Comparison of ENCODE assay signal across 13 cellular contexts in the genomic region with DNA sequence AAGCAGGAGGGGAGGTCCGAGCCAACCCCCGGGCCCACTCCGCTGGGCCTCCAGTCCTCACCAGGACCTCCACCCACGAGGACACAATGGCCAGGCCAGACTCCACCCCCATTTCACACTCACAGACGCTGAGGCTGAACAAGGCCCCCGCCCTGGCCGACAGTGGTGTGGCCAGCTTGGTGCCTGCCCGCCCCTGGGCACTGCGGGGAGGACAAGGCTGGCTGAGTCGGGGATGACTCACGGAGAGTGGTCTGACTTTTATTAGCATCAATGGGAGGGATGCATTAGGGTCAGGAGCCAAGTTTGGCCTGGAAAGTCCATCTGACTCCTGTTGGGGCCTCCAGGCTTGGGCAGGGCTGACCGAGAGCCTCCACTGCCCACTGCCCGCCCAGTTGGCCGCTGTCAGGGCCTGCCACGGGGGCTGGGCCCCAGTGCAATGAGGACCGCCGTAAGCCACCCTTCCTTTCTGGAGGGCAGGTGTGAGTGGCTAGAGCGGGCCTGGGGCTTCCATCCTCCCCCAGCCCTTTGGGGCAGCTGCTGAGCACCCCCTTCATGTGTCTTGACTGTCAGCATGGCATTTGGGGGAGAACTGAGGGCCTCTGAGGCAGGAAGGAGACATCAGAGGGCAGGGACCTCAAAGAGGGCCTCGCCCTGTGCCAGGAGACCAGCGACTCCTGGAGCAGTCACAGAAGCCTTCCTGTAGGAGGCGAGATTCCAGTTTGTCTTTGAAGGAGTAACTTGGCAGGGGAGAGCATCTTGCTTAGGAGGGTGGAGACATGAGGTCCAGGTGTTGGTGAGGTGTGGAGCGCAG. TPM values are rescaled to one million over a fixed set of nuclear protein-coding genes. Genes with fewer than 3 reads are reported as not detected.
A peak's percentile ranks its signal among the peaks of the same experiment; 100 is the strongest.
DNase-seq lines count a peak whose midpoint lies in the region; ATAC-seq, FAIRE-seq and TF ChIP-seq lines count a peak whose summit lies in the region.
"Had no signal": no experiment of that assay in that cellular context is flagged by ENCODE, and none has a peak within 500 bp of the region (broad histone marks: within the 10 kb centered on the region; RNA-seq: fewer than 3 reads in every experiment).

No MANE protein-coding gene starts in this region.

- H3K27ac ChIP-seq in K562 (ENCODE audit: extremely low read depth, low read depth, low read length) (no peak overlapping the region), aorta (ENCODE audit: low read depth in 1 of 2, low read length in 2 of 2) (no peak overlapping the region)
- H3K27ac ChIP-seq: BLaER1 treated with 17β-estradiol and CSF1 and Interleukin-3, amounts not matched to agents 10 nM and 100 nM had no signal

- no peak overlapping the region for H2AFZ ChIP-seq in K562 (ENCODE audit: low read depth, low read length)

- ATAC-seq in natural killer cell treated with Interleukin-12 subunit alpha and Interleukin-12 subunit beta and Interleukin-15 and Interleukin-18, amount 100 ng/mL, for 72 hours, result no peak
- ATAC-seq in natural killer cell (no peak), K562 (no peak; the same call in 2 of the 3 replicates), aorta (ENCODE audit: low FRiP score) (peak; percentile 29), HG03097 (IDR thresholded peaks at IDR 0.05; ENCODE audit: low FRiP score, unreplicated experiment) (no peak)
- ATAC-seq: mucosa of descending colon had no signal

- H3K9me1 ChIP-seq in K562 (ENCODE audit: control insufficient read depth, insufficient read depth, low read length), result no peaks in the 10 kb centered on the region

- intact Hi-C loops in natural killer cell (cut with micrococcal nuclease) (no loop called here), K562 (cut with micrococcal nuclease) (no loop called here), aorta (cut with DNase I) (no loop called here)

- no peaks in the 10 kb centered on the region for H3K36me3 Mint-ChIP-seq in natural killer cell treated with Interleukin-12 subunit alpha and Interleukin-12 subunit beta and Interleukin-15 and Interleukin-18, amount 100 ng/mL, for 72 hours
- no peaks in the 10 kb centered on the region for H3K36me3 Mint-ChIP-seq in natural killer cell

- in situ Hi-C loops in K562 (cut with MboI), result loop anchor here (5.0 kb wide), 1 partner anchor 105 kb away; no protein-coding TSS in a partner anchor

- no peaks in the 10 kb centered on the region for H3K79me2 ChIP-seq in K562 (ENCODE audit: control insufficient read depth, insufficient read depth, low read length)

- 44% methylated on average over 17 of the region's 22 CpGs for WGBS in K562 (ENCODE audit: insufficient coverage, low coverage, missing lambda C conversion rate)
- WGBS in aorta, 2 donors, result 68 to 71% methylated on average over 22 of the region's 22 CpGs

- TF ChIP-seq CTCF in natural killer cell (IDR thresholded peaks at IDR 0.05) (no peak), K562 (IDR thresholded peaks at IDR 0.05 in 2 of 3, conservative IDR thresholded peaks at IDR 0.05 in 1 of 3; ENCODE audit: insufficient read depth in 2 of 3, low read depth in 1 of 3, low read length in 3 of 3) (peak in 2 of 3 experiments; percentile 16 to 34; a peak in 2 of 6 replicates)

- TF ChIP-seq RAD21 in K562 (CRISPR knock-in tag; conservative IDR thresholded peaks at IDR 0.05 in 1 of 2, IDR thresholded peaks at IDR 0.05 in 1 of 2), result no peak

- H3K27ac Mint-ChIP-seq in natural killer cell treated with Interleukin-12 subunit alpha and Interleukin-12 subunit beta and Interleukin-15 and Interleukin-18, amount 100 ng/mL, for 72 hours, result no peak overlapping the region
- peak overlapping the region in 1 of 2 donors; percentile 82 for H3K27ac Mint-ChIP-seq in natural killer cell
- H3K27ac Mint-ChIP-seq: T-helper 2 cell treated with Interferon-gamma antibody and Interleukin-4, amounts not matched to agents 5 μg/mL and 100 μg/mL, for 36 hours had no signal

- DNase-seq in natural killer cell treated with Interleukin-12 subunit alpha and Interleukin-12 subunit beta and Interleukin-15 and Interleukin-18, amount 100 ng/mL, for 72 hours (ENCODE audit: low spot score), result peak; percentile 44
- DNase-seq in natural killer cell (no peak), K562 (ENCODE audit: extremely low read depth in 1 of 4, low spot score in 3 of 4) (no peak), iPS-NIHi7 (ENCODE audit: extremely low spot score) (peak; percentile 48), aorta (peak; percentile 79 to 84), HuH-7 (ENCODE audit: low spot score) (no peak), NCI-H187 (lab: John Stamatoyannopoulos, UW) (no peak)
- DNase-seq: activated effector memory CD4-positive, alpha-beta T cell treated with Interleukin-2 at 50 U/mL for 16 hours had no signal

- H3K27me3 Mint-ChIP-seq in natural killer cell treated with Interleukin-12 subunit alpha and Interleukin-12 subunit beta and Interleukin-15 and Interleukin-18, amount 100 ng/mL, for 72 hours, result no peaks in the 10 kb centered on the region
- H3K27me3 Mint-ChIP-seq in natural killer cell (ENCODE audit: low read depth in 2 of 2), result no peaks in the 10 kb centered on the region

- H3K27me3 ChIP-seq in K562 (ENCODE audit: control insufficient read depth in 2 of 2, insufficient read depth in 2 of 2, low read length in 2 of 2) (peaks cover 0 to 20% of the 10 kb centered on the region in 2 experiments; a peak in 3 of 5 replicates), aorta (ENCODE audit: control insufficient read depth in 1 of 2, insufficient read depth in 2 of 2, low read length in 1 of 2) (no peaks in the 10 kb centered on the region)

- no peak overlapping the region for H3K4me2 ChIP-seq in K562 (ENCODE audit: insufficient read depth, low read length)

- H4K20me1 ChIP-seq in K562 (replicated peaks; ENCODE audit: control insufficient read depth, insufficient read depth, low read length), result peaks cover 10% of the 10 kb centered on the region; the same call in 1 of the 2 replicates

- no TSS peak for BruUV-seq in K562 (replicated peaks; lab: Mats Ljungman, UMichigan)

- peaks cover 7 to 10% of the 10 kb centered on the region in 2 donors for H3K4me1 Mint-ChIP-seq in natural killer cell treated with Interleukin-12 subunit alpha and Interleukin-12 subunit beta and Interleukin-15 and Interleukin-18, amount 100 ng/mL, for 72 hours (ENCODE audit: low read depth in 2 of 2)
- H3K4me1 Mint-ChIP-seq in natural killer cell, result peaks cover 7 to 49% of the 10 kb centered on the region in 2 donors

- CTCF ChIA-PET in K562 (lab: Yijun Ruan, JAX; ENCODE audit: low intra/inter-chr PET ratio), result interaction anchor here (1.1 kb wide), 1 partner anchor 108 kb away, joined by 3 read pairs; no protein-coding TSS in a partner anchor

- no peak for FAIRE-seq in K562 (lab: Jason Lieb, UNC)

- H3K9me3 Mint-ChIP-seq in natural killer cell treated with Interleukin-12 subunit alpha and Interleukin-12 subunit beta and Interleukin-15 and Interleukin-18, amount 100 ng/mL, for 72 hours, result no peaks in the 10 kb centered on the region
- no peaks in the 10 kb centered on the region for H3K9me3 Mint-ChIP-seq in natural killer cell
- H3K9me3 Mint-ChIP-seq: T-helper 2 cell treated with Interferon-gamma antibody and Interleukin-4, amounts not matched to agents 5 μg/mL and 100 μg/mL, for 36 hours had no signal

- no peak for TF ChIP-seq POLR2A in K562 (conservative IDR thresholded peaks at IDR 0.05)

- H3K9ac ChIP-seq in K562 (ENCODE audit: insufficient read depth in 1 of 2, low read depth in 2 of 2, low read length in 2 of 2), result peak overlapping the region in 1 of 2 experiments; percentile 13; a peak in 2 of 4 replicates

- H3K9me3 ChIP-seq in K562 (replicated peaks; ENCODE audit: control insufficient read depth, insufficient read depth, low read depth, low read length) (no peaks in the 10 kb centered on the region), aorta (ENCODE audit: control insufficient read depth, low read length) (peaks cover under 1% of the 10 kb centered on the region)
- H3K9me3 ChIP-seq: mucosa of descending colon had no signal

- no peak for TF ChIP-seq EP300 in K562 (IDR thresholded peaks at IDR 0.05; ENCODE audit: low read length)

- H3K36me3 ChIP-seq in K562 (ENCODE audit: control insufficient read depth, insufficient read depth, low read length) (no peaks in the 10 kb centered on the region), aorta (ENCODE audit: control insufficient read depth in 1 of 2, insufficient read depth in 2 of 2, low read length in 1 of 2) (no peaks in the 10 kb centered on the region)
- H3K36me3 ChIP-seq: BLaER1 treated with 17β-estradiol and CSF1 and Interleukin-3, amounts not matched to agents 10 nM and 100 nM had no signal

- H3K4me3 ChIP-seq in K562, result no peak overlapping the region
- H3K4me3 ChIP-seq in aorta (ENCODE audit: low read length in 2 of 2), result no peak overlapping the region
- H3K4me3 ChIP-seq: BLaER1 treated with 17β-estradiol and CSF1 and Interleukin-3, amounts not matched to agents 10 nM and 100 nM; mucosa of descending colon had no signal

- no peak overlapping the region for H3K4me3 Mint-ChIP-seq in natural killer cell treated with Interleukin-12 subunit alpha and Interleukin-12 subunit beta and Interleukin-15 and Interleukin-18, amount 100 ng/mL, for 72 hours
- H3K4me3 Mint-ChIP-seq in natural killer cell, result no peak overlapping the region
- H3K4me3 Mint-ChIP-seq: T-helper 2 cell treated with Interferon-gamma antibody and Interleukin-4, amounts not matched to agents 5 μg/mL and 100 μg/mL, for 36 hours had no signal

- POLR2A ChIA-PET in K562 (lab: Yijun Ruan, JAX), result interaction anchor here (0.6 to 1.2 kb wide), 2 partner anchors 9 kb away, joined by 4 read pairs; no protein-coding TSS in a partner anchor

- H3K4me1 ChIP-seq in K562 (replicated peaks in 1 of 2; ENCODE audit: control insufficient read depth in 2 of 2, insufficient read depth in 2 of 2, low read length in 2 of 2), result peaks cover 0 to 83% of the 10 kb centered on the region in 2 experiments; a peak in 2 of 5 replicates
- H3K4me1 ChIP-seq in aorta (ENCODE audit: control insufficient read depth in 1 of 2, insufficient read depth in 2 of 2, low read length in 2 of 2), result no peaks in the 10 kb centered on the region

RNA-seq across cellular contexts. Expression of a gene that starts 10.6 kb away (rescaled TPM):
- total RNA-seq in natural killer cell treated with Interleukin-12 subunit alpha and Interleukin-12 subunit beta and Interleukin-15 and Interleukin-18, amount 100 ng/mL, for 72 hours, result 1 to 10 TPM; 4.3 to 9.9 TPM
- total RNA-seq in natural killer cell (100 to 1,000 TPM; 268 to 327 (median 299) TPM), K562 (2014; rRNA removed) (3.0 and 3.4 TPM in 2 replicates), K562 (2014; rRNA removed; fragmentation: Illumina TruSeq; extraction: Trizol) (0.86 and 1.4 TPM in 2 replicates), K562 (2015; rRNA removed; fragmentation: Illumina TruSeq; extraction: Trizol) (2.6 TPM in 2 replicates), K562 (2021) (4.8 and 5.9 TPM in 2 replicates), aorta (1 to 10 TPM in 1 of 2 donors, under 1 TPM in 1; 0.84 to 3.5 TPM)
- 8.4 and 16.2 TPM in 2 replicates for total RNA-seq in K562 (2011; cell fraction: chromatin; rRNA removed; ENCODE audit: low replicate concordance)
- total RNA-seq in K562 (2011; cell fraction: nucleolus; rRNA removed), result 7.1 and 8.5 TPM in 2 replicates
- 4.3 and 5.9 TPM in 2 replicates for total RNA-seq in K562 (2011; cell fraction: nucleoplasm; rRNA removed)
- polyA plus RNA-seq in K562 (2011; rRNA removed) (4.2 and 9.4 TPM in 2 replicates), K562 (2014; fragmentation: Illumina TruSeq; extraction: Trizol) (0.79 and 2.8 TPM in 2 replicates), K562 (2014; fragmentation: Nextera tagmentation; extraction: Ambion mirVana) (under 1 TPM; 0.21 to 0.57 TPM), K562 (2014; rRNA removed) (3.3 and 7.3 TPM in 2 replicates), aorta (1 to 10 TPM in 1 of 2 donors, not detected in 1; 8.7 TPM)
- 4.4 and 6.2 TPM in 2 replicates for polyA plus RNA-seq in K562 (2011; cell fraction: cytosol; rRNA removed)
- 68.0 and 78.0 TPM in 2 replicates for polyA plus RNA-seq in K562 (2011; cell fraction: nucleus; rRNA removed)
- polyA plus RNA-seq in K562 (2012), result 8.2 and 19.1 TPM in 2 replicates
- polyA minus RNA-seq in K562 (2011; rRNA and poly(A)+ RNA removed), result 0.77 and 0.90 TPM in 2 replicates
- 1.4 and 3.4 TPM in 2 replicates for polyA minus RNA-seq in K562 (2011; cell fraction: cytosol; rRNA and poly(A)+ RNA removed)
- 10.0 and 10.3 TPM in 2 replicates for polyA minus RNA-seq in K562 (2011; cell fraction: nucleus; rRNA and poly(A)+ RNA removed)
- total RNA-seq: NCI-H460 had no signal

RNA-seq across cellular contexts. Expression of a gene that starts 10.7 kb away (rescaled TPM):
- total RNA-seq in natural killer cell treated with Interleukin-12 subunit alpha and Interleukin-12 subunit beta and Interleukin-15 and Interleukin-18, amount 100 ng/mL, for 72 hours, result 1 to 10 TPM; 7.2 to 7.6 TPM
- total RNA-seq in natural killer cell, result 100 to 1,000 TPM; 227 to 325 (median 237) TPM
- total RNA-seq in K562 (2011; cell fraction: chromatin; rRNA removed; ENCODE audit: low replicate concordance), result 1.6 and 4.7 TPM in 2 replicates
- total RNA-seq in K562 (2011; cell fraction: nucleolus; rRNA removed), result 2.4 and 3.5 TPM in 2 replicates
- total RNA-seq in K562 (2011; cell fraction: nucleoplasm; rRNA removed), result 1.5 and 3.1 TPM in 2 replicates
- 1.3 and 2.0 TPM in 2 replicates for total RNA-seq in K562 (2014; rRNA removed)
- 0.64 and 0.65 TPM in 2 replicates for total RNA-seq in K562 (2014; rRNA removed; fragmentation: Illumina TruSeq; extraction: Trizol)
- total RNA-seq in K562 (2015; rRNA removed; fragmentation: Illumina TruSeq; extraction: Trizol), result 2.3 and 2.5 TPM in 2 replicates
- total RNA-seq in K562 (2021), result 2.1 and 2.6 TPM in 2 replicates
- polyA plus RNA-seq in K562 (2011; rRNA removed), result 1.2 and 2.1 TPM in 2 replicates
- polyA plus RNA-seq in K562 (2011; cell fraction: cytosol; rRNA removed), result 0.91 and 2.0 TPM in 2 replicates
- 5.5 and 14.3 TPM in 2 replicates for polyA plus RNA-seq in K562 (2011; cell fraction: nucleus; rRNA removed)
- 4.3 and 4.5 TPM in 2 replicates for polyA plus RNA-seq in K562 (2012)
- polyA plus RNA-seq in K562 (2014; fragmentation: Illumina TruSeq; extraction: Trizol), result 1.0 and 1.3 TPM in 2 replicates
- polyA plus RNA-seq in K562 (2014; fragmentation: Nextera tagmentation; extraction: Ambion mirVana), result under 1 TPM; 0.10 to 0.15 TPM
- 2.0 and 2.1 TPM in 2 replicates for polyA plus RNA-seq in K562 (2014; rRNA removed)
- 0.99 and 1.0 TPM in 2 replicates for polyA minus RNA-seq in K562 (2011; rRNA and poly(A)+ RNA removed)
- 1.4 TPM in 1 of 2 replicates, not detected in the other for polyA minus RNA-seq in K562 (2011; cell fraction: cytosol; rRNA and poly(A)+ RNA removed)
- 2.4 and 3.4 TPM in 2 replicates for polyA minus RNA-seq in K562 (2011; cell fraction: nucleus; rRNA and poly(A)+ RNA removed)
- 1 to 10 TPM; 1.4 to 2.1 TPM for total RNA-seq in aorta
- under 1 TPM in 1 of 2 donors, not detected in 1; 0.46 TPM for polyA plus RNA-seq in aorta
- total RNA-seq: NCI-H460 had no signal

RNA-seq across cellular contexts. Expression of a gene that starts 42.0 kb away (rescaled TPM):
- total RNA-seq in natural killer cell treated with Interleukin-12 subunit alpha and Interleukin-12 subunit beta and Interleukin-15 and Interleukin-18, amount 100 ng/mL, for 72 hours, result 1 to 10 TPM; 2.5 to 5.3 TPM
- 10 to 100 TPM; 10.8 to 16.8 (median 16.0) TPM for total RNA-seq in natural killer cell
- 0.25 and 0.30 TPM in 2 replicates for total RNA-seq in K562 (2011; cell fraction: chromatin; rRNA removed; ENCODE audit: low replicate concordance)
- total RNA-seq in K562 (2011; cell fraction: nucleolus; rRNA removed), result 0.79 and 0.83 TPM in 2 replicates
- total RNA-seq in K562 (2011; cell fraction: nucleoplasm; rRNA removed), result 0.22 and 0.31 TPM in 2 replicates
- 1.4 and 1.7 TPM in 2 replicates for total RNA-seq in K562 (2014; rRNA removed)
- 0.11 TPM in 1 of 2 replicates, not detected in the other for total RNA-seq in K562 (2014; rRNA removed; fragmentation: Illumina TruSeq; extraction: Trizol)
- 0.36 and 0.53 TPM in 2 replicates for total RNA-seq in K562 (2015; rRNA removed; fragmentation: Illumina TruSeq; extraction: Trizol)
- total RNA-seq in K562 (2021), result 1.1 and 1.2 TPM in 2 replicates
- 0.07 and 0.15 TPM in 2 replicates for polyA plus RNA-seq in K562 (2011; rRNA removed)
- 0.15 and 1.7 TPM in 2 replicates for polyA plus RNA-seq in K562 (2011; cell fraction: cytosol; rRNA removed)
- 0.13 and 0.40 TPM in 2 replicates for polyA plus RNA-seq in K562 (2011; cell fraction: nucleus; rRNA removed)
- polyA plus RNA-seq in K562 (2012), result 0.93 and 1.0 TPM in 2 replicates
- 0.12 and 0.26 TPM in 2 replicates for polyA plus RNA-seq in K562 (2014; fragmentation: Illumina TruSeq; extraction: Trizol)
- polyA plus RNA-seq in K562 (2014; fragmentation: Nextera tagmentation; extraction: Ambion mirVana), result not detected
- polyA plus RNA-seq in K562 (2014; rRNA removed), result 0.76 and 1.4 TPM in 2 replicates
- polyA minus RNA-seq in K562 (2011; rRNA and poly(A)+ RNA removed), result not detected in 2 replicates
- not detected in 2 replicates for polyA minus RNA-seq in K562 (2011; cell fraction: cytosol; rRNA and poly(A)+ RNA removed)
- 0.22 and 0.27 TPM in 2 replicates for polyA minus RNA-seq in K562 (2011; cell fraction: nucleus; rRNA and poly(A)+ RNA removed)
- 1 to 10 TPM in 1 of 2 donors, under 1 TPM in 1; 0.62 to 1.4 TPM for total RNA-seq in aorta
- not detected for polyA plus RNA-seq in aorta
- total RNA-seq: NCI-H460 had no signal

Comparison
In these comparisons a context has a peak if more than half of its experiments do, and no peak if none do; other contexts are left out.
1. DNase-seq: peak in natural killer cell treated with Interleukin-12 subunit alpha and Interleukin-12 subunit beta and Interleukin-15 and Interleukin-18, amount 100 ng/mL, for 72 hours (single experiment), iPS-NIHi7 (single experiment) and aorta (2 of 2); none in natural killer cell (single experiment), K562 (0 of 4), HuH-7 (single experiment) and NCI-H187 (0 of 2).
2. RNA of a gene that starts 10.6 kb away (total RNA-seq): 268 to 327 TPM in natural killer cell; 4.3 to 9.9 TPM in natural killer cell treated with Interleukin-12 subunit alpha and Interleukin-12 subunit beta and Interleukin-15 and Interleukin-18, amount 100 ng/mL, for 72 hours, 0.84 to 3.5 TPM in aorta and 0.86 to 16.2 TPM in K562; every median in the first group is over 10 times any median in the second.
3. RNA of a gene that starts 10.7 kb away (total RNA-seq): 227 to 325 TPM in natural killer cell; 7.2 to 7.6 TPM in natural killer cell treated with Interleukin-12 subunit alpha and Interleukin-12 subunit beta and Interleukin-15 and Interleukin-18, amount 100 ng/mL, for 72 hours, 0.64 to 4.7 TPM in K562 and 1.4 to 2.1 TPM in aorta; every median in the first group is over 10 times any median in the second.